In genomic region chr16:66483689-66484452, GRCh38 we compare ENCODE assay signal across 1 cellular context.
TF ChIP-seq lines count a peak whose summit lies in the region.

No MANE protein-coding gene starts in this region.

TF ChIP-seq in HepG2, 621 proteins besides CTCF, POLR2A, EP300 and RAD21 (continued from another document):
- no peak for TF ChIP-seq ZNF773 (CRISPR knock-in tag; IDR thresholded peaks at IDR 0.05; ENCODE audit: borderline replicate concordance)
- TF ChIP-seq FOXM1 (CRISPR knock-in tag; IDR thresholded peaks at IDR 0.05) = no peak
- no peak for TF ChIP-seq HIVEP1 (CRISPR knock-in tag; IDR thresholded peaks at IDR 0.05)
- TF ChIP-seq SMAD9 (CRISPR knock-in tag; IDR thresholded peaks at IDR 0.05) = no peak
- TF ChIP-seq ZIK1 (CRISPR knock-in tag; IDR thresholded peaks at IDR 0.05; ENCODE audit: borderline replicate concordance, low read depth) = peak; percentile 61; the same call in 1 of the 2 replicates
- no peak for TF ChIP-seq BCL6 (CRISPR knock-in tag; IDR thresholded peaks at IDR 0.05)
- no peak for TF ChIP-seq GMEB2 (CRISPR knock-in tag; IDR thresholded peaks at IDR 0.05; ENCODE audit: low read depth)
- TF ChIP-seq NR2F1 (CRISPR knock-in tag; IDR thresholded peaks at IDR 0.05) = no peak
- no peak for TF ChIP-seq ZNF382 (CRISPR knock-in tag; IDR thresholded peaks at IDR 0.05; ENCODE audit: borderline replicate concordance)
- TF ChIP-seq ZNF33B (CRISPR knock-in tag; IDR thresholded peaks at IDR 0.05) = no peak
- no peak for TF ChIP-seq SKI (IDR thresholded peaks at IDR 0.05; ENCODE audit: partially characterized antibody)
- TF ChIP-seq PLRG1 (conservative IDR thresholded peaks at IDR 0.05) = no peak
- TF ChIP-seq PRMT3 (CRISPR knock-in tag; IDR thresholded peaks at IDR 0.05; ENCODE audit: borderline replicate concordance, low read depth) = no peak
- no peak for TF ChIP-seq ZNF101 (CRISPR knock-in tag; IDR thresholded peaks at IDR 0.05; ENCODE audit: borderline replicate concordance, low read depth)
- TF ChIP-seq KAT2B (IDR thresholded peaks at IDR 0.05; ENCODE audit: borderline replicate concordance, low read depth, low read length) = no peak
- TF ChIP-seq FOXO4 (CRISPR knock-in tag; conservative IDR thresholded peaks at IDR 0.05) = no peak
- no peak for TF ChIP-seq ZNF468 (CRISPR knock-in tag; IDR thresholded peaks at IDR 0.05)
- TF ChIP-seq HOXA9 (CRISPR knock-in tag; IDR thresholded peaks at IDR 0.05; ENCODE audit: borderline replicate concordance) = no peak
- TF ChIP-seq ETV6 (CRISPR knock-in tag; conservative IDR thresholded peaks at IDR 0.05) = no peak
- 0 out of 2 replicates have a peak, but pooled peaks have one; percentile 25 for TF ChIP-seq TBX2 (CRISPR knock-in tag; IDR thresholded peaks at IDR 0.05; ENCODE audit: borderline replicate concordance)
- TF ChIP-seq ATF1 (CRISPR knock-in tag; IDR thresholded peaks at IDR 0.05) = no peak
- no peak for TF ChIP-seq ZNF619 (CRISPR knock-in tag; IDR thresholded peaks at IDR 0.05)
- no peak; the same call in 1 of the 2 replicates for TF ChIP-seq ZNF124 (CRISPR knock-in tag; IDR thresholded peaks at IDR 0.05)
- TF ChIP-seq HNRNPK (IDR thresholded peaks at IDR 0.05; ENCODE audit: low read depth, low read length, poor library complexity, severe bottlenecking) = no peak
- TF ChIP-seq, protein P1, sequence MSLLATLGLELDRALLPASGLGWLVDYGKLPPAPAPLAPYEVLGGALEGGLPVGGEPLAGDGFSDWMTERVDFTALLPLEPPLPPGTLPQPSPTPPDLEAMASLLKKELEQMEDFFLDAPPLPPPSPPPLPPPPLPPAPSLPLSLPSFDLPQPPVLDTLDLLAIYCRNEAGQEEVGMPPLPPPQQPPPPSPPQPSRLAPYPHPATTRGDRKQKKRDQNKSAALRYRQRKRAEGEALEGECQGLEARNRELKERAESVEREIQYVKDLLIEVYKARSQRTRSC (CRISPR knock-in tag; IDR thresholded peaks at IDR 0.05; ENCODE audit: low read depth) = no peak
- 0 out of 2 replicates have a peak, but pooled peaks have one; percentile 32 for TF ChIP-seq ZNF543 (CRISPR knock-in tag; IDR thresholded peaks at IDR 0.05)
- no peak for TF ChIP-seq ZNF644 (CRISPR knock-in tag; IDR thresholded peaks at IDR 0.05; ENCODE audit: low read depth)
- 0 out of 2 replicates have a peak, but pooled peaks have one; percentile 28 for TF ChIP-seq MED1 (CRISPR knock-in tag; IDR thresholded peaks at IDR 0.05)
- TF ChIP-seq KLF6 (CRISPR knock-in tag; IDR thresholded peaks at IDR 0.05) = no peak
- TF ChIP-seq, protein P2, sequence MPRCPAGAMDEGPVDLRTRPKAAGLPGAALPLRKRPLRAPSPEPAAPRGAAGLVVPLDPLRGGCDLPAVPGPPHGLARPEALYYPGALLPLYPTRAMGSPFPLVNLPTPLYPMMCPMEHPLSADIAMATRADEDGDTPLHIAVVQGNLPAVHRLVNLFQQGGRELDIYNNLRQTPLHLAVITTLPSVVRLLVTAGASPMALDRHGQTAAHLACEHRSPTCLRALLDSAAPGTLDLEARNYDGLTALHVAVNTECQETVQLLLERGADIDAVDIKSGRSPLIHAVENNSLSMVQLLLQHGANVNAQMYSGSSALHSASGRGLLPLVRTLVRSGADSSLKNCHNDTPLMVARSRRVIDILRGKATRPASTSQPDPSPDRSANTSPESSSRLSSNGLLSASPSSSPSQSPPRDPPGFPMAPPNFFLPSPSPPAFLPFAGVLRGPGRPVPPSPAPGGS (CRISPR knock-in tag; IDR thresholded peaks at IDR 0.05) = no peak
- peak; percentile 67; the same call in 1 of the 2 replicates for TF ChIP-seq BORCS8-MEF2B (CRISPR knock-in tag; IDR thresholded peaks at IDR 0.05)
- no peak for TF ChIP-seq NR2C2 (CRISPR knock-in tag; IDR thresholded peaks at IDR 0.05; ENCODE audit: borderline replicate concordance)
